8 cellular contexts compared by ENCODE assay signal in genomic region chr1:160354388-160354985, GRCh38. TPM values are rescaled to one million over a fixed set of nuclear protein-coding genes. Genes with fewer than 3 reads are reported as not detected.
DNase-seq lines count a peak whose midpoint lies in the region; ATAC-seq and TF ChIP-seq lines count a peak whose summit lies in the region.

No MANE protein-coding gene starts in this region.

- no peak for TF ChIP-seq POLR2A in spleen (IDR thresholded peaks at IDR 0.05)

- peaks cover 22 to 100% (median 100%) of the 10 kb centered on the region in 6 donors for H3K36me3 ChIP-seq in spleen

- DNase-seq in stimulated activated CD4-positive, alpha-beta T cell treated with anti-CD3 and anti-CD28 coated beads, Interleukin-15, amount 100 ng/mL, for 24 hours, result peak; percentile 25
- no peak for DNase-seq in stimulated activated CD4-positive, alpha-beta T cell treated with anti-CD3 and anti-CD28 coated beads, Interleukin-4, amount 100 ng/mL, for 1 hour
- peak; percentile 83 for DNase-seq in NCI-H82 (lab: John Stamatoyannopoulos, UW)
- DNase-seq in epithelial cell of esophagus (ENCODE audit: low read depth), result peak; percentile 57
- no peak for DNase-seq in spleen
- no peak for DNase-seq in RKO (ENCODE audit: low spot score)

- no peaks in the 10 kb centered on the region for H3K4me1 ChIP-seq in spleen

- H3K27me3 ChIP-seq in spleen (replicated peaks in 1 of 7), result no peaks in the 10 kb centered on the region

- peak; percentile 73 for TF ChIP-seq CTCF in epithelial cell of esophagus (IDR thresholded peaks at IDR 0.05; ENCODE audit: insufficient read depth, low read depth, low read length, missing control alignments)
- TF ChIP-seq CTCF in spleen (IDR thresholded peaks at IDR 0.05 in 8 of 11, conservative IDR thresholded peaks at IDR 0.05 in 3 of 11), result peak in 7 of 11 experiments; percentile 10 to 55 (median 34)

- H3K9me3 ChIP-seq in spleen, result no peaks in the 10 kb centered on the region

- H3K4me3 ChIP-seq in epithelial cell of esophagus (ENCODE audit: low read length), result no peak overlapping the region
- no peak overlapping the region for H3K4me3 ChIP-seq in spleen

- no peak overlapping the region for H3K27ac ChIP-seq in spleen

- intact Hi-C loops in spleen (cut with DNase I; ENCODE audit: low total_unique reads), result no loop called here

- ATAC-seq in HG03354 (IDR thresholded peaks at IDR 0.05; ENCODE audit: poor library complexity, severe bottlenecking, unreplicated experiment), result no peak
- ATAC-seq in HG02870 (IDR thresholded peaks at IDR 0.05; ENCODE audit: unreplicated experiment), result no peak

- 77 to 98% (median 86%) methylated on average over 4 to 5 of the region's 5 CpGs for WGBS in spleen, 5 donors

RNA-seq across cellular contexts. Expression of gene NCSTN, which starts 11.3 kb away (rescaled TPM):
- total RNA-seq in spleen, result 100 to 1,000 TPM in 2 of 7 donors, 10 to 100 TPM in 5; 72.4 to 109 (median 89.7) TPM
- polyA plus RNA-seq in spleen, result 10 to 100 TPM; 36.2 to 41.8 (median 39.8) TPM

RNA-seq across cellular contexts. Expression of gene COPA, which starts 11.4 kb away (rescaled TPM):
- total RNA-seq in spleen, result 100 to 1,000 TPM; 112 to 181 (median 136) TPM
- 10 to 100 TPM; 41.3 to 51.3 (median 42.1) TPM for polyA plus RNA-seq in spleen

RNA-seq across cellular contexts. Expression of gene NHLH1, which starts 12.4 kb away (rescaled TPM):
- total RNA-seq in spleen, result under 1 TPM in 6 of 7 donors, not detected in 1; 0.23 to 0.56 (median 0.33) TPM
- polyA plus RNA-seq in spleen, result under 1 TPM; 0.08 to 0.22 (median 0.17) TPM

RNA-seq across cellular contexts. Expression of gene VANGL2, which starts 45.9 kb away (rescaled TPM):
- 1 to 10 TPM; 1.7 to 7.7 (median 3.4) TPM for total RNA-seq in spleen
- 1 to 10 TPM in 1 of 3 donors, under 1 TPM in 2; 0.65 to 1.3 (median 0.94) TPM for polyA plus RNA-seq in spleen

Comparison
In these comparisons a context has a peak if more than half of its experiments do, and no peak if none do; other contexts are left out.
1. DNase-seq: peak in stimulated activated CD4-positive, alpha-beta T cell treated with anti-CD3 and anti-CD28 coated beads, Interleukin-15, amount 100 ng/mL, for 24 hours (single experiment), NCI-H82 (single experiment) and epithelial cell of esophagus (single experiment); none in stimulated activated CD4-positive, alpha-beta T cell treated with anti-CD3 and anti-CD28 coated beads, Interleukin-4, amount 100 ng/mL, for 1 hour (single experiment), spleen (single experiment) and RKO (single experiment).